In the genomic region with DNA sequence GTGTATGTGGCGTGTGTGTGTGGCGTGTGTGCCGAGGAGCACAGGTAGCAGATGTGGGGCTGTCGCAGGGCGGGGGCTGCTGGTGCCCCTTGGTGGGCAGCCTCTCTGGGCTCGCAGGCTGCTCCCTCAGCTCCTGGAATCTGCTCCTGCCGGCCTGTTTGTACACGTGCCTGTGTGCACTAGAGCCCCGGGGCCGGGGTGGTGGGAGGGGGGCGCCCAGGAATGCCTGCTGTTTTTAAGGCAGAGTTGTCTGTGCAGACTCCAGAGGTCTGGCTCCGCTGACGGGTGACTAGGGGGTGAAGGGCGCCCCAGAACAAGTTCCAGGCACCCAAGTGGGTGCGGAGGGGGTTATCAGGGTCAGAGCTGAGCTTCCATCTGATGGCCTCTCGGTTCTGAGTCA, we compare ENCODE assay signal across 8 cellular contexts.
"Had no signal": no experiment of that assay in that cellular context is flagged by ENCODE, and none has a peak within 500 bp of the region (broad histone marks: within the 10 kb centered on the region; RNA-seq: fewer than 3 reads in every experiment).

No MANE protein-coding gene starts in this region.

- H3K9me3 Mint-ChIP-seq: IgD-negative memory B cell had no signal

- H3K9ac ChIP-seq: KMS-11 had no signal

- DNase-seq: GOT3, H9, HCEC 1CT, KBM-7 had no signal

- ATAC-seq: HepG2 had no signal

- H3K36me3 Mint-ChIP-seq: IgD-negative memory B cell had no signal

- H3K27ac Mint-ChIP-seq: H9 had no signal

- H3K4me2 ChIP-seq: KMS-11 had no signal

- H3K27ac ChIP-seq: HL-60, KMS-11 had no signal

- H3K4me3 Mint-ChIP-seq: IgD-negative memory B cell had no signal
